ENCODE assay signal across 9 cellular contexts in genomic region chrX:69027181-69028005, GRCh38.
DNase-seq lines count a peak whose midpoint lies in the region; ATAC-seq lines count a peak whose summit lies in the region.
"Had no signal": no experiment of that assay in that cellular context is flagged by ENCODE, and none has a peak within 500 bp of the region (broad histone marks: within the 10 kb centered on the region; RNA-seq: fewer than 3 reads in every experiment).

No MANE protein-coding gene starts in this region.

- ATAC-seq in GM18868 (IDR thresholded peaks at IDR 0.05; ENCODE audit: unreplicated experiment) (peak; percentile 62), HG03439 (IDR thresholded peaks at IDR 0.05; ENCODE audit: unreplicated experiment) (peak; percentile 60), sciatic nerve (peak; percentile 13), HG03097 (IDR thresholded peaks at IDR 0.05; ENCODE audit: low FRiP score, unreplicated experiment) (no peak)

- peak overlapping the region; percentile 71 to 78 for H3K27ac ChIP-seq in esophagus (ENCODE audit: low read depth in 2 of 2, low read length in 1 of 2)

- no peaks in the 10 kb centered on the region for H3K36me3 ChIP-seq in esophagus (ENCODE audit: control insufficient read depth in 2 of 2, insufficient read depth in 2 of 2, low read length in 1 of 2)

- H3K27me3 ChIP-seq in esophagus (ENCODE audit: control insufficient read depth in 1 of 2, insufficient read depth in 2 of 2, low read length in 2 of 2): no peaks in the 10 kb centered on the region

- intact Hi-C loops in sciatic nerve (cut with DNase I): no loop called here
- intact Hi-C loops in posterior vena cava (cut with DNase I): no loop called here

- no peak for DNase-seq in sciatic nerve (ENCODE audit: low spot score)
- DNase-seq in NCI-H1105 (lab: John Stamatoyannopoulos, UW): no peak
- DNase-seq in posterior vena cava (ENCODE audit: low spot score): no peak
- DNase-seq in DMS 273 (lab: John Stamatoyannopoulos, UW; ENCODE audit: unreplicated experiment): no peak
- DNase-seq: amniotic stem cell had no signal

- no peaks in the 10 kb centered on the region for H3K9me3 ChIP-seq in esophagus (ENCODE audit: control insufficient read depth in 2 of 2, insufficient read depth in 1 of 2, low read depth in 1 of 2, low read length in 1 of 2)

- H3K4me1 ChIP-seq in esophagus (ENCODE audit: control insufficient read depth in 2 of 2, insufficient read depth in 2 of 2, low read length in 1 of 2): peaks cover 0 to 4% of the 10 kb centered on the region in 2 donors

- 27 to 52% methylated on average over 11 of the region's 11 CpGs for WGBS in esophagus, 2 donors

- no peak overlapping the region for H3K4me3 ChIP-seq in esophagus (ENCODE audit: low read depth in 1 of 2, low read length in 2 of 2)
